Comparison of ENCODE assay signal across 1 cellular context in genomic region chr5:56732147-56732546, GRCh38.
TF ChIP-seq lines count a peak whose summit lies in the region.

No MANE protein-coding gene starts in this region.

TF ChIP-seq in WTC11, 78 proteins besides CTCF, POLR2A, EP300 and RAD21 (continued from another document):
- TF ChIP-seq, protein P1, sequence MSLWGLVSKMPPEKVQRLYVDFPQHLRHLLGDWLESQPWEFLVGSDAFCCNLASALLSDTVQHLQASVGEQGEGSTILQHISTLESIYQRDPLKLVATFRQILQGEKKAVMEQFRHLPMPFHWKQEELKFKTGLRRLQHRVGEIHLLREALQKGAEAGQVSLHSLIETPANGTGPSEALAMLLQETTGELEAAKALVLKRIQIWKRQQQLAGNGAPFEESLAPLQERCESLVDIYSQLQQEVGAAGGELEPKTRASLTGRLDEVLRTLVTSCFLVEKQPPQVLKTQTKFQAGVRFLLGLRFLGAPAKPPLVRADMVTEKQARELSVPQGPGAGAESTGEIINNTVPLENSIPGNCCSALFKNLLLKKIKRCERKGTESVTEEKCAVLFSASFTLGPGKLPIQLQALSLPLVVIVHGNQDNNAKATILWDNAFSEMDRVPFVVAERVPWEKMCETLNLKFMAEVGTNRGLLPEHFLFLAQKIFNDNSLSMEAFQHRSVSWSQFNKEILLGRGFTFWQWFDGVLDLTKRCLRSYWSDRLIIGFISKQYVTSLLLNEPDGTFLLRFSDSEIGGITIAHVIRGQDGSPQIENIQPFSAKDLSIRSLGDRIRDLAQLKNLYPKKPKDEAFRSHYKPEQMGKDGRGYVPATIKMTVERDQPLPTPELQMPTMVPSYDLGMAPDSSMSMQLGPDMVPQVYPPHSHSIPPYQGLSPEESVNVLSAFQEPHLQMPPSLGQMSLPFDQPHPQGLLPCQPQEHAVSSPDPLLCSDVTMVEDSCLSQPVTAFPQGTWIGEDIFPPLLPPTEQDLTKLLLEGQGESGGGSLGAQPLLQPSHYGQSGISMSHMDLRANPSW (CRISPR knock-in tag; conservative IDR thresholded peaks at IDR 0.05; ENCODE audit: low read depth): no peak
- TF ChIP-seq NR3C1 (CRISPR knock-in tag; conservative IDR thresholded peaks at IDR 0.05; ENCODE audit: low read depth) (no peak), RELA (CRISPR knock-in tag; IDR thresholded peaks at IDR 0.05; ENCODE audit: borderline replicate concordance) (no peak)
